Comparison of ENCODE assay signal across 23 cellular contexts in genomic region chr15:38351466-38351865, GRCh38.
"Had no signal": no experiment of that assay in that cellular context is flagged by ENCODE, and none has a peak within 500 bp of the region (broad histone marks: within the 10 kb centered on the region; RNA-seq: fewer than 3 reads in every experiment).

No MANE protein-coding gene starts in this region.

- H3K9me3 Mint-ChIP-seq: activated B cell treated with CpG ODN at 0.5 μM for 24 hours; activated CD4-positive, alpha-beta T cell treated with anti-CD3 and anti-CD28 coated beads, Interleukin-2, amount 10 ng/mL, durations not matched to agents 24 days and 14 days; activated naive CD4-positive, alpha-beta T cell treated with anti-CD3 and anti-CD28 coated beads, Interleukin-2, amount 50 U/mL, for 72 hours; activated T-cell treated with anti-CD3 and anti-CD28 coated beads, Interleukin-2, amount 50 U/mL, for 24 hours; activated T-helper 1 cell treated with anti-CD3 and anti-CD28 coated beads, Interleukin-12 subunit alpha, Interleukin-12 subunit beta, Interleukin-2, Interleukin-4 antibody, amounts not matched to agents 30 ng/mL and 10 ng/mL and 1 ng/mL, durations not matched to agents 14 hours and 24 hours and 36 hours; T-helper 1 cell treated with Interleukin-12 subunit alpha and Interleukin-12 subunit beta and Interleukin-4 antibody, amounts not matched to agents 30 μg/mL and 1 μg/mL, for 36 hours had no signal

- H3K4me1 Mint-ChIP-seq: activated B cell treated with CpG ODN at 0.5 μM for 24 hours; activated CD4-positive, alpha-beta T cell treated with anti-CD3 and anti-CD28 coated beads, Interleukin-2, amount 10 ng/mL, durations not matched to agents 24 days and 14 days; activated CD8-positive, alpha-beta memory T cell treated with anti-CD3 and anti-CD28 coated beads, Interleukin-2, amount 10 ng/mL, durations not matched to agents 7 days and 5 days had no signal

- DNase-seq: activated B cell treated with CpG ODN at 0.5 μM for 24 hours; activated CD4-positive, alpha-beta T cell treated with anti-CD3 and anti-CD28 coated beads for 1 hour; activated CD4-positive, alpha-beta T cell treated with anti-CD3 and anti-CD28 coated beads, Interleukin-2, amount 10 ng/mL, durations not matched to agents 24 days and 14 days; activated CD4-positive, alpha-beta T cell treated with anti-CD3 and anti-CD28 coated beads, Interleukin-2, amount 50 U/mL, for 48 hours; activated CD8-positive, alpha-beta memory T cell treated with anti-CD3 and anti-CD28 coated beads, Interleukin-2, amount 10 ng/mL, durations not matched to agents 7 days and 5 days; activated effector memory CD4-positive, alpha-beta T cell treated with Interleukin-2 at 50 U/mL for 16 hours; activated naive CD4-positive, alpha-beta T cell treated with Interleukin-2 at 50 U/mL for 16 hours; activated T-cell treated with anti-CD3 and anti-CD28 coated beads, Interleukin-2, amount 50 U/mL, for 24 hours; amygdala; central memory CD4-positive, alpha-beta T cell; KG1; NCI-H1092; NCI-H1417; NCI-H1694 treated with DMSO at 0.1 percent for 48 hours; NCI-H2029 treated with DMSO at 0.1 percent for 48 hours; NCI-H446; NCI-H524; SHP77 treated with DMSO at 0.1 percent for 48 hours had no signal

- H3K4me3 Mint-ChIP-seq: activated B cell treated with CpG ODN at 0.5 μM for 24 hours; activated CD4-positive, alpha-beta T cell treated with anti-CD3 and anti-CD28 coated beads, Interleukin-2, amount 10 ng/mL, durations not matched to agents 24 days and 14 days; activated CD8-positive, alpha-beta memory T cell treated with anti-CD3 and anti-CD28 coated beads, Interleukin-2, amount 10 ng/mL, durations not matched to agents 7 days and 5 days; activated T-cell treated with anti-CD3 and anti-CD28 coated beads, Interleukin-2, amount 50 U/mL, for 24 hours; activated T-helper 1 cell treated with anti-CD3 and anti-CD28 coated beads, Interleukin-12 subunit alpha, Interleukin-12 subunit beta, Interleukin-2, Interleukin-4 antibody, amounts not matched to agents 30 ng/mL and 10 ng/mL and 1 ng/mL, durations not matched to agents 14 hours and 24 hours and 36 hours; T-helper 1 cell treated with Interleukin-12 subunit alpha and Interleukin-12 subunit beta and Interleukin-4 antibody, amounts not matched to agents 30 μg/mL and 1 μg/mL, for 36 hours had no signal

- FAIRE-seq: bronchial epithelial cell, RCC 7860 had no signal

- H3K27me3 Mint-ChIP-seq: activated B cell treated with CpG ODN at 0.5 μM for 24 hours had no signal

- H3K27ac Mint-ChIP-seq: activated B cell treated with CpG ODN at 0.5 μM for 24 hours; activated CD4-positive, alpha-beta T cell treated with anti-CD3 and anti-CD28 coated beads, Interleukin-2, amount 10 ng/mL, durations not matched to agents 24 days and 14 days; activated CD8-positive, alpha-beta memory T cell treated with anti-CD3 and anti-CD28 coated beads, Interleukin-2, amount 10 ng/mL, durations not matched to agents 7 days and 5 days; activated naive CD4-positive, alpha-beta T cell treated with anti-CD3 and anti-CD28 coated beads, Interleukin-2, amount 50 U/mL, for 72 hours; activated T-cell treated with anti-CD3 and anti-CD28 coated beads, Interleukin-2, amount 50 U/mL, for 24 hours; activated T-helper 1 cell treated with anti-CD3 and anti-CD28 coated beads, Interleukin-12 subunit alpha, Interleukin-12 subunit beta, Interleukin-2, Interleukin-4 antibody, amounts not matched to agents 30 ng/mL and 10 ng/mL and 1 ng/mL, durations not matched to agents 14 hours and 24 hours and 36 hours; T-helper 1 cell treated with Interleukin-12 subunit alpha and Interleukin-12 subunit beta and Interleukin-4 antibody, amounts not matched to agents 30 μg/mL and 1 μg/mL, for 36 hours had no signal

- ATAC-seq: activated CD8-positive, alpha-beta memory T cell treated with anti-CD3 and anti-CD28 coated beads, Interleukin-2, amount 10 ng/mL, durations not matched to agents 7 days and 5 days; activated naive CD4-positive, alpha-beta T cell treated with anti-CD3 and anti-CD28 coated beads, Interleukin-2, amount 50 U/mL, for 72 hours had no signal

- H3K36me3 Mint-ChIP-seq: activated CD8-positive, alpha-beta memory T cell treated with anti-CD3 and anti-CD28 coated beads, Interleukin-2, amount 10 ng/mL, durations not matched to agents 7 days and 5 days; activated naive CD4-positive, alpha-beta T cell treated with anti-CD3 and anti-CD28 coated beads, Interleukin-2, amount 50 U/mL, for 72 hours had no signal
